Comparison of ENCODE assay signal across 18 cellular contexts in the genomic region with DNA sequence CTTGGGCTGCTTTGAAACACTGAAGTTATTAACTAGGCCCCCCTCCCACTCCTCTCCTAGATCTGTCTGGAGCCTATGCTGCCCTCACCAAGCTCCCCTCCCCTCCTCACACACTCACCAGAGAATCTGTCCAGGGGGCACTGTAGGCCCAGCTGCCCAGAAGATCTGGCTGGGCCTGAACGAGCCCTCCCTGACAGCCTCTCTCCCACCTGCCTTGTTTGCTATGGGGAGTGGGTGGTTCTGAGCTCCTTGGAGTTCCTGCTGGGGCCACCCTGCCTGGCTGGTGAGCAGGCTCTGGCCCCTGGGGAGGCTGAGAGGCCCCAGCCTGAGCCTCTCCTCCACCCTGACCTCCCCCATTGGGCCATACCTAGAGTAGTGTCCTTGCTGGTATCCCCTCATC.
A peak's percentile ranks its signal among the peaks of the same experiment; 100 is the strongest.
DNase-seq lines count a peak whose midpoint lies in the region; FAIRE-seq and TF ChIP-seq lines count a peak whose summit lies in the region.
"Had no signal": no experiment of that assay in that cellular context is flagged by ENCODE, and none has a peak within 500 bp of the region (broad histone marks: within the 10 kb centered on the region; RNA-seq: fewer than 3 reads in every experiment).

No MANE protein-coding gene starts in this region.

- intact Hi-C loops in kidney (cut with DNase I), result no loop called here

- peaks cover 0 to 3% of the 10 kb centered on the region in 2 donors for H3K4me1 ChIP-seq in kidney (ENCODE audit: control insufficient read depth in 1 of 2, insufficient read depth in 1 of 2, low read depth in 1 of 2, low read length in 2 of 2)
- H3K4me1 ChIP-seq: BE2C, HAP-1 had no signal

- H3K27ac ChIP-seq in C4-2B, result peak overlapping the region; percentile 75
- H3K27ac ChIP-seq in VCaP, result peak overlapping the region; percentile 89
- no peak overlapping the region for H3K27ac ChIP-seq in kidney (ENCODE audit: low read depth in 2 of 2, low read length in 2 of 2)
- peak overlapping the region; percentile 83 for H3K27ac ChIP-seq in temporal lobe (ENCODE audit: low read depth, low read length)
- no peak overlapping the region for H3K27ac ChIP-seq in substantia nigra (ENCODE audit: low read depth, low read length, poor library complexity, severe bottlenecking)

- H3K9me3 ChIP-seq in kidney (ENCODE audit: control insufficient read depth in 1 of 2, low read length in 2 of 2), result no peaks in the 10 kb centered on the region
- H3K9me3 ChIP-seq: BE2C, HAP-1 had no signal

- peak; percentile 20 for DNase-seq in kidney
- DNase-seq in SW480 (ENCODE audit: low spot score), result no peak
- no peak for DNase-seq in substantia nigra (lab: John Stamatoyannopoulos, UW)
- DNase-seq in NCI-H345 treated with DMSO at 0.1 percent for 48 hours (lab: John Stamatoyannopoulos, UW; ENCODE audit: unreplicated experiment), result no peak
- DNase-seq: BE2C; CD8-positive, alpha-beta T cell; COR-L47; DMS153; DMS79 treated with DMSO at 0.1 percent for 48 hours; GDM1; HFFc6 had no signal

- no peaks in the 10 kb centered on the region for H3K36me3 ChIP-seq in kidney (ENCODE audit: control insufficient read depth in 1 of 2, insufficient read depth in 2 of 2, low read length in 2 of 2)
- H3K36me3 ChIP-seq: BE2C, HAP-1 had no signal

- no peak for FAIRE-seq in kidney (lab: Jason Lieb, UNC)
- FAIRE-seq: A204.1, D721Med, H1 had no signal

- TF ChIP-seq CTCF in C4-2B (conservative IDR thresholded peaks at IDR 0.05) (no peak), VCaP (conservative IDR thresholded peaks at IDR 0.05) (no peak), kidney (IDR thresholded peaks at IDR 0.05; ENCODE audit: borderline replicate concordance, extremely low read depth, insufficient read depth) (no peak)

- H3K9ac ChIP-seq in kidney (ENCODE audit: low read length in 2 of 2), result no peak overlapping the region

- H3K4me3 ChIP-seq in kidney (ENCODE audit: low read length in 2 of 2), result no peak overlapping the region
- H3K4me3 ChIP-seq: HAP-1 had no signal

Comparison
In these comparisons a context has a peak if more than half of its experiments do, and no peak if none do; other contexts are left out.
1. H3K27ac ChIP-seq: peak in C4-2B (single experiment), VCaP (single experiment) and temporal lobe (single experiment); none in kidney (0 of 2) and substantia nigra (single experiment).